In genomic region chr22:29312218-29313125, GRCh38 we compare ENCODE assay signal across 11 cellular contexts. TPM values are rescaled to one million over a fixed set of nuclear protein-coding genes. Genes with fewer than 3 reads are reported as not detected.
DNase-seq lines count a peak whose midpoint lies in the region; ATAC-seq, FAIRE-seq and TF ChIP-seq lines count a peak whose summit lies in the region.
"Had no signal": no experiment of that assay in that cellular context is flagged by ENCODE, and none has a peak within 500 bp of the region (broad histone marks: within the 10 kb centered on the region; RNA-seq: fewer than 3 reads in every experiment).

No MANE protein-coding gene starts in this region.

- no peak overlapping the region for H3K4me3 ChIP-seq in coronary artery

- TF ChIP-seq POLR2A in GM12892 (IDR thresholded peaks at IDR 0.05; ENCODE audit: low read depth, low read length), result no peak

- FAIRE-seq in GM12892 (lab: Jason Lieb, UNC), result no peak

- peak overlapping the region; percentile 32 for H3K27ac ChIP-seq in 22Rv1
- peak overlapping the region in 1 of 2 donors; percentile 93 for H3K27ac ChIP-seq in coronary artery

- no peaks in the 10 kb centered on the region for H3K9me3 Mint-ChIP-seq in neural crest cell
- H3K9me3 Mint-ChIP-seq: IgD-negative memory B cell had no signal

- DNase-seq in GM12892 (ENCODE audit: insufficient read length) (peak; percentile 19), coronary artery (ENCODE audit: low spot score) (peak; percentile 77), neural crest cell (ENCODE audit: low read depth, low spot score) (no peak), mucosa of gallbladder (ENCODE audit: low spot score) (no peak)
- DNase-seq in stimulated activated CD4-positive, alpha-beta T cell treated with anti-CD3 and anti-CD28 coated beads, Interleukin-4, amount 100 ng/mL, for 24 hours, result no peak
- DNase-seq: activated T-cell treated with anti-CD3 and anti-CD28 coated beads for 4 hours, NCI-H774 had no signal

- H3K27me3 Mint-ChIP-seq in neural crest cell (ENCODE audit: low read depth), result peaks cover 48% of the 10 kb centered on the region

- peak overlapping the region; percentile 64 for H3K4me3 Mint-ChIP-seq in neural crest cell

- ATAC-seq in GM21390 (IDR thresholded peaks at IDR 0.05; ENCODE audit: unreplicated experiment) (no peak), HG02759 (IDR thresholded peaks at IDR 0.05; ENCODE audit: unreplicated experiment) (no peak)

- TF ChIP-seq CTCF in 22Rv1 (IDR thresholded peaks at IDR 0.05) (no peak), coronary artery (IDR thresholded peaks at IDR 0.05) (no peak), neural crest cell (conservative IDR thresholded peaks at IDR 0.05) (no peak)

- H3K36me3 Mint-ChIP-seq in neural crest cell (ENCODE audit: low read depth), result no peaks in the 10 kb centered on the region

- no peak overlapping the region for H3K27ac Mint-ChIP-seq in neural crest cell (ENCODE audit: unreplicated experiment)
- H3K27ac Mint-ChIP-seq: IgD-negative memory B cell had no signal

- H3K4me1 Mint-ChIP-seq in neural crest cell, result peaks cover 19% of the 10 kb centered on the region

RNA-seq across cellular contexts. Expression of gene RASL10A, which starts 3.0 kb away (rescaled TPM):
- not detected for polyA plus RNA-seq in GM12892 (2012; ENCODE audit: missing spikeins)
- total RNA-seq in neural crest cell (0.27 and 0.63 TPM in 2 replicates), mucosa of gallbladder (1.7 TPM)
- polyA plus RNA-seq: IgD-negative memory B cell had no signal

RNA-seq across cellular contexts. Expression of gene GAS2L1, which starts 6.0 kb away (rescaled TPM):
- polyA plus RNA-seq in GM12892 (2012; ENCODE audit: missing spikeins), result not detected
- total RNA-seq in neural crest cell (7.8 and 8.9 TPM in 2 replicates), mucosa of gallbladder (24.6 TPM)

RNA-seq across cellular contexts. Expression of gene EWSR1, which starts 44.4 kb away (rescaled TPM):
- 159 TPM for polyA plus RNA-seq in GM12892 (2012; ENCODE audit: missing spikeins)
- total RNA-seq in neural crest cell (483 and 497 TPM in 2 replicates), mucosa of gallbladder (160 TPM)

RNA-seq across cellular contexts. Expression of gene RHBDD3, which starts 44.7 kb away (rescaled TPM):
- polyA plus RNA-seq in GM12892 (2012; ENCODE audit: missing spikeins), result 8.0 TPM
- total RNA-seq in neural crest cell, result 64.9 and 65.6 TPM in 2 replicates
- 24.0 TPM for total RNA-seq in mucosa of gallbladder

Comparison
In these comparisons a context has a peak if more than half of its experiments do, and no peak if none do; other contexts are left out.
1. DNase-seq: peak in GM12892 (single experiment) and coronary artery (single experiment); none in neural crest cell (single experiment), stimulated activated CD4-positive, alpha-beta T cell treated with anti-CD3 and anti-CD28 coated beads, Interleukin-4, amount 100 ng/mL, for 24 hours (single experiment) and mucosa of gallbladder (single experiment).